In the genomic region with DNA sequence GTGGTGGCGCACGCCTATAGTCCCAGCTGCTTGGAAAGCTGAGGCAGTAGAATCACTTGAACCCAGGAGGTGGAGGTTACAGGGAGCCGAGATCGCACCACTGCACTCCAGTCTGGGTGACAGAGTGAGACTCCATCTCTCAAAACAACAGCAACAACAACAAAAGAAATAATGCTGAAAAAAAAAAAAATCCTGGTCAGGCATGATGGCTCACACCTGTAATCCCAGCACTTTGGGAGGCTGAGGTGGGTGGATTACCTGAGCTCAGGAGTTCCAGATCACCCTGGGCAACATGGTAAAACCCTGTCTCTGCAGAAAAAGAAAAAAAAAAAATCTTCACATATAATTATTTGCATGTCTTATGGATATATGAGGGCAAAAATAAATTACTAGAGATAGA, we compare ENCODE assay signal across 8 cellular contexts.
"Had no signal": no experiment of that assay in that cellular context is flagged by ENCODE, and none has a peak within 500 bp of the region (broad histone marks: within the 10 kb centered on the region; RNA-seq: fewer than 3 reads in every experiment).

No MANE protein-coding gene starts in this region.

- DNase-seq: GDM1, GF-D8 had no signal

- FAIRE-seq: G401.6, GM12878, GM12891, GM12892, GM18507, GM19239 had no signal

- ATAC-seq: GM12878 had no signal

- H3K4me3 ChIP-seq: GM12878 had no signal
